In the genomic region with DNA sequence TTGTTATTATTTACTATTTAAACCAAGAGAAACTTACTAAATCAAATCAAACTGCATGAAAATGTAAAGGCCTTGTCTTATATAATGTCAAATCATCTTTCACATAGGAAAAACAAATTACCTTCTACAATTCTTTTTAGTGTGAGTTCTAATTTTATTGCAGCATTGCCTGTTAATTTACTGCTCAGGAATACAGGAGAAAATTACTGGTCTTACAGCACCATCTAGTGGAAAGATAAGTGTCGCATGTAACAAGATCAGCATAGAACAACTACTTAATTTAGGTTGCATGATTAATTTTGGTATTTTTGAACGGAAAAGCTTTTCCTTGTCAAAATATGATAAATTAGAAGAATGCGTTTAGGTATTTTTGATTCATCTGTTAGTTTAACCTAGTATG, we compare ENCODE assay signal across 8 cellular contexts.
DNase-seq lines count a peak whose midpoint lies in the region; ATAC-seq and TF ChIP-seq lines count a peak whose summit lies in the region.

No MANE protein-coding gene starts in this region.

- intact Hi-C loops in esophagus muscularis mucosa (cut with DNase I): loop anchor here (5.0 kb wide), 1 partner anchor 243 kb away; no protein-coding TSS in a partner anchor

- H3K27ac ChIP-seq in esophagus muscularis mucosa (replicated peaks in 1 of 4): no peak overlapping the region

- H3K9me3 Mint-ChIP-seq in osteocyte (ENCODE audit: unreplicated experiment): no peaks in the 10 kb centered on the region

- no peak overlapping the region for H3K4me3 Mint-ChIP-seq in osteocyte (ENCODE audit: unreplicated experiment)

- TF ChIP-seq POLR2A in esophagus muscularis mucosa (IDR thresholded peaks at IDR 0.05; ENCODE audit: low read depth): no peak

- no peak for TF ChIP-seq EP300 in esophagus muscularis mucosa (IDR thresholded peaks at IDR 0.05)

- H3K27ac Mint-ChIP-seq in osteocyte (ENCODE audit: unreplicated experiment): no peak overlapping the region

- 5% methylated on average over 3 of the region's 3 CpGs for WGBS in esophagus muscularis mucosa

- TF ChIP-seq CTCF in LNCaP clone FGC (IDR thresholded peaks at IDR 0.05; ENCODE audit: control insufficient read depth, extremely low read depth, insufficient read depth): peak; percentile 67
- peak; percentile 52 to 62 (median 62) for TF ChIP-seq CTCF in esophagus muscularis mucosa (IDR thresholded peaks at IDR 0.05)
- TF ChIP-seq CTCF in osteocyte (IDR thresholded peaks at IDR 0.05): peak; percentile 79

- H3K4me1 Mint-ChIP-seq in osteocyte (ENCODE audit: unreplicated experiment): peaks cover 10% of the 10 kb centered on the region

- H3K36me3 Mint-ChIP-seq in osteocyte (ENCODE audit: unreplicated experiment): no peaks in the 10 kb centered on the region

- H3K9me3 ChIP-seq in esophagus muscularis mucosa: no peaks in the 10 kb centered on the region

- H3K27me3 ChIP-seq in esophagus muscularis mucosa: peaks cover 0 to 16% (median 0%) of the 10 kb centered on the region in 4 donors

- no peaks in the 10 kb centered on the region for H3K36me3 ChIP-seq in esophagus muscularis mucosa

- peaks cover 4% of the 10 kb centered on the region for H3K27me3 Mint-ChIP-seq in osteocyte (ENCODE audit: unreplicated experiment)

- no peak for ATAC-seq in HG02571 (IDR thresholded peaks at IDR 0.05; ENCODE audit: unreplicated experiment)
- ATAC-seq in HG03520 (IDR thresholded peaks at IDR 0.05; ENCODE audit: unreplicated experiment): no peak

- DNase-seq in DMS53 (lab: John Stamatoyannopoulos, UW): peak; percentile 61
- DNase-seq in LNCaP clone FGC (ENCODE audit: low read depth): peak; percentile 49
- peak; percentile 75 for DNase-seq in RKO (ENCODE audit: low spot score)
- DNase-seq in esophagus muscularis mucosa (ENCODE audit: extremely low spot score): no peak
- DNase-seq in osteocyte (ENCODE audit: extremely low spot score, unreplicated experiment): no peak
- no peak for DNase-seq in ureter (ENCODE audit: low spot score)

- no peak overlapping the region for H3K4me3 ChIP-seq in LNCaP clone FGC (ENCODE audit: low read depth, low read length)
- no peak overlapping the region for H3K4me3 ChIP-seq in esophagus muscularis mucosa

- H3K4me1 ChIP-seq in esophagus muscularis mucosa: no peaks in the 10 kb centered on the region

Comparison
In these comparisons a context has a peak if more than half of its experiments do, and no peak if none do; other contexts are left out.
1. DNase-seq: peak in DMS53 (single experiment), LNCaP clone FGC (single experiment) and RKO (single experiment); none in esophagus muscularis mucosa (single experiment), osteocyte (single experiment) and ureter (single experiment).
2. Peak in every context shown above with its lines, with median percentiles within 50 percentile points of each other: CTCF ChIP-seq.